In genomic region chr18:42258301-42258965, GRCh38 we compare ENCODE assay signal across 17 cellular contexts.
A peak's percentile ranks its signal among the peaks of the same experiment; 100 is the strongest.
DNase-seq lines count a peak whose midpoint lies in the region; ATAC-seq and TF ChIP-seq lines count a peak whose summit lies in the region.
"Had no signal": no experiment of that assay in that cellular context is flagged by ENCODE, and none has a peak within 500 bp of the region (broad histone marks: within the 10 kb centered on the region; RNA-seq: fewer than 3 reads in every experiment).

No MANE protein-coding gene starts in this region.

- H3K36me3 ChIP-seq in A673 (ENCODE audit: insufficient read depth, low read length, poor library complexity, severe bottlenecking) (no peaks in the 10 kb centered on the region), SK-N-MC (ENCODE audit: insufficient read depth, low read length) (no peaks in the 10 kb centered on the region)
- H3K36me3 ChIP-seq: BE2C had no signal

- no peaks in the 10 kb centered on the region for H3K9me3 ChIP-seq in A673 (ENCODE audit: low read depth, low read length, poor library complexity, severe bottlenecking)
- no peaks in the 10 kb centered on the region for H3K9me3 ChIP-seq in SK-N-MC (ENCODE audit: low read depth, low read length)
- H3K9me3 ChIP-seq: A549, BE2C had no signal

- no TSS peak for BruUV-seq in A673 (replicated peaks; lab: Mats Ljungman, UMichigan)

- no peak for TF ChIP-seq CTCF in A673 (conservative IDR thresholded peaks at IDR 0.05; ENCODE audit: low read depth, low read length)

- peaks cover 5% of the 10 kb centered on the region for H3K4me1 ChIP-seq in A673 (ENCODE audit: insufficient read depth, low read length, poor library complexity, severe bottlenecking)
- H3K4me1 ChIP-seq: A549, BE2C had no signal

- H3K4me3 ChIP-seq in A673 (ENCODE audit: low read depth, low read length, poor library complexity, severe bottlenecking) (no peak overlapping the region), SK-N-MC (0 out of 2 replicates have a peak overlapping the region, but pooled peaks have one; percentile 3)
- H3K4me3 ChIP-seq: A549 had no signal

- no peaks in the 10 kb centered on the region for H3K27me3 ChIP-seq in A673 (replicated peaks; ENCODE audit: insufficient read depth, low read depth, low read length, poor library complexity)
- H3K27me3 ChIP-seq: BE2C had no signal

- CTCF ChIA-PET in A673 (lab: Charles Lee) = no interaction called here

- intact Hi-C loops in A673 (cut with micrococcal nuclease; ENCODE audit: unreplicated experiment) = no loop called here

- peak; percentile 59 for ATAC-seq in HG02938 (IDR thresholded peaks at IDR 0.05; ENCODE audit: unreplicated experiment)
- ATAC-seq in GM21786 (IDR thresholded peaks at IDR 0.05; ENCODE audit: unreplicated experiment) = no peak
- ATAC-seq: A549 had no signal

- no peak overlapping the region for H3K9ac ChIP-seq in SK-N-MC (ENCODE audit: insufficient read length)
- H3K9ac ChIP-seq: KMS-11 had no signal

- DNase-seq in A673 (ENCODE audit: low spot score) (peak; percentile 19), SK-N-MC (ENCODE audit: low read depth, low spot score) (no peak), iris pigment epithelial cell (ENCODE audit: low read depth) (peak; percentile 4), hippocampal formation (lab: John Stamatoyannopoulos, UW) (no peak), NCI-H1417 treated with DMSO at 0.1 percent for 48 hours (lab: John Stamatoyannopoulos, UW) (no peak)
- DNase-seq: BE2C, DMS 273 treated with DMSO at 0.1 percent for 48 hours, DND-41, MV-4-11, NCI-H1694 treated with DMSO at 0.1 percent for 48 hours, NCI-H446, NCI-H526, Right ventricle myocardium superior had no signal

- H3K27ac ChIP-seq in A673 (ENCODE audit: low read depth, low read length, poor library complexity, severe bottlenecking) = no peak overlapping the region
- H3K27ac ChIP-seq in SK-N-MC = peak overlapping the region; percentile 25; the same call in 1 of the 2 replicates
- H3K27ac ChIP-seq: A549, KMS-11 had no signal

- POLR2A ChIA-PET in A673 (lab: Charles Lee; ENCODE audit: low non-redundant PET) = no interaction called here

Comparison
In these comparisons a context has a peak if more than half of its experiments do, and no peak if none do; other contexts are left out.
1. DNase-seq: peak in A673 (single experiment) and iris pigment epithelial cell (single experiment); none in SK-N-MC (single experiment), hippocampal formation (0 of 2) and NCI-H1417 treated with DMSO at 0.1 percent for 48 hours (single experiment).